1 cellular context compared by ENCODE assay signal in the genomic region with DNA sequence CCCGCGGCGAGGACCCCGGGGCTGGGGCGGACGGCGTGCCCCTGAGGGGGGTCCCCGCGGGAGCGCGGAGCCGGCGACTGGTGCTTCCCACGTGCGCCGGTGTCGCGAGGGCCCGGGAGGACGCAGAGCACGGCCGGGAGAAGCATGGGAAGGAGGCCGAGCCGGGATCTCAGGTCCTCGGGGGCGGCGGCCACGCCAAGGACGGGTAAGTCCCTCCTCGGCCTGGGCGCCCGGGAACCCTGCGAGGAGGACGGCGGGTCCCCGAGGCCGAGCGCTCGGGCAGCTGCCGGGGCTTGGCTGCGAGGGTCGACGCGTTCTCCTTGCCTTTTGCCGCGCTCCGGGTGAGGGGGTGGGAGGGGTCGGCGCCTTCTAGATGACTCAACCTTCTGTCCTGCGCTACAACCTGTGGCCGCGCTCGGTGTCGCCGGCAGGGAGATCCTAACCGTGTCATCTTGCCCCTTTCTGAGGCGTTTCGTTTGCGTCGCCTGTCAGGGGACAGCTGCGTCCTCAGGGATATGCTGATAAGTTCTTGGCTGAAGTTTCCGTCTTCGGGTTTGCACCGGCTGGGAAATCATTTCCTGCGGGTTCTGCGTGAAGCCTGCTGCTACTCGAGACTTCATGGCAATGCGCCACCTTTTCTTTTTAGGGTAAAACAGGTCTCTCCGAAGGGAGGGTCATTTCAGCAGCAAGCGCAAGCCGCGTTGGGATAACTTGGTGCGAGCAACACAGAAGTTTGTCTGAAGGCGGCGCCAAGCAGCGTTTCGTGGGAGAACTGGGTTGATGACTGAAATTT.
TF ChIP-seq lines count a peak whose summit lies in the region.

No MANE protein-coding gene starts in this region.

TF ChIP-seq in HepG2, 621 proteins besides CTCF, POLR2A, EP300 and RAD21 (continued from another document and continues in another):
- TF ChIP-seq UBTF (CRISPR knock-in tag; IDR thresholded peaks at IDR 0.05) (peak; percentile 63; the same call in 1 of the 2 replicates), DNMT3B (CRISPR knock-in tag; conservative IDR thresholded peaks at IDR 0.05) (0 out of 2 replicates have a peak, but pooled peaks have one; percentile 53), MTA3 (CRISPR knock-in tag; IDR thresholded peaks at IDR 0.05) (no peak), NR2F2 (IDR thresholded peaks at IDR 0.05; ENCODE audit: borderline replicate concordance, low read depth) (no peak), CBX5 (CRISPR knock-in tag; IDR thresholded peaks at IDR 0.05; ENCODE audit: borderline replicate concordance) (no peak), ZBTB21 (CRISPR knock-in tag; IDR thresholded peaks at IDR 0.05) (no peak), ZFP82 (CRISPR knock-in tag; IDR thresholded peaks at IDR 0.05; ENCODE audit: borderline replicate concordance) (0 out of 2 replicates have a peak, but pooled peaks have one; percentile 48), EZH2 (conservative IDR thresholded peaks at IDR 0.05; ENCODE audit: low read depth, low read length) (no peak), ZNF782 (CRISPR knock-in tag; IDR thresholded peaks at IDR 0.05; ENCODE audit: borderline replicate concordance) (no peak), HNRNPUL1 (IDR thresholded peaks at IDR 0.05; ENCODE audit: low read depth, low read length) (no peak), ZSCAN12 (CRISPR knock-in tag; IDR thresholded peaks at IDR 0.05) (0 out of 2 replicates have a peak, but pooled peaks have one; percentile 22), HNRNPL (IDR thresholded peaks at IDR 0.05; ENCODE audit: low read depth, low read length) (no peak), HES4 (CRISPR knock-in tag; IDR thresholded peaks at IDR 0.05; ENCODE audit: borderline replicate concordance) (no peak), MATR3 (CRISPR knock-in tag; IDR thresholded peaks at IDR 0.05) (no peak), PAF1 (CRISPR knock-in tag; IDR thresholded peaks at IDR 0.05) (no peak), SMC3 (IDR thresholded peaks at IDR 0.05; ENCODE audit: low read length) (peak; percentile 17; the same call in 1 of the 2 replicates), PATZ1 (CRISPR knock-in tag; IDR thresholded peaks at IDR 0.05) (no peak), FOXK1 (CRISPR knock-in tag; IDR thresholded peaks at IDR 0.05; ENCODE audit: borderline replicate concordance, low read depth) (no peak), ZBTB8A (CRISPR knock-in tag; IDR thresholded peaks at IDR 0.05; ENCODE audit: borderline replicate concordance, low read depth) (0 out of 2 replicates have a peak, but pooled peaks have one; percentile 25), ZNF512B (CRISPR knock-in tag; IDR thresholded peaks at IDR 0.05; ENCODE audit: borderline replicate concordance) (no peak), ZNF629 (CRISPR knock-in tag; conservative IDR thresholded peaks at IDR 0.05) (no peak), TARDBP (CRISPR knock-in tag; IDR thresholded peaks at IDR 0.05) (no peak), KLF12 (CRISPR knock-in tag; IDR thresholded peaks at IDR 0.05; ENCODE audit: borderline replicate concordance) (no peak), ZNF567 (CRISPR knock-in tag; IDR thresholded peaks at IDR 0.05; ENCODE audit: borderline replicate concordance) (0 out of 2 replicates have a peak, but pooled peaks have one; percentile 4), ZBTB33 (CRISPR knock-in tag; IDR thresholded peaks at IDR 0.05) (no peak), ZNF235 (CRISPR knock-in tag; IDR thresholded peaks at IDR 0.05; ENCODE audit: borderline replicate concordance) (no peak), RFX5 (IDR thresholded peaks at IDR 0.05; ENCODE audit: low read depth, low read length) (no peak)
- TF ChIP-seq, protein P1, sequence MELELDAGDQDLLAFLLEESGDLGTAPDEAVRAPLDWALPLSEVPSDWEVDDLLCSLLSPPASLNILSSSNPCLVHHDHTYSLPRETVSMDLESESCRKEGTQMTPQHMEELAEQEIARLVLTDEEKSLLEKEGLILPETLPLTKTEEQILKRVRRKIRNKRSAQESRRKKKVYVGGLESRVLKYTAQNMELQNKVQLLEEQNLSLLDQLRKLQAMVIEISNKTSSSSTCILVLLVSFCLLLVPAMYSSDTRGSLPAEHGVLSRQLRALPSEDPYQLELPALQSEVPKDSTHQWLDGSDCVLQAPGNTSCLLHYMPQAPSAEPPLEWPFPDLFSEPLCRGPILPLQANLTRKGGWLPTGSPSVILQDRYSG (CRISPR knock-in tag; IDR thresholded peaks at IDR 0.05), result no peak
- TF ChIP-seq, protein P2, sequence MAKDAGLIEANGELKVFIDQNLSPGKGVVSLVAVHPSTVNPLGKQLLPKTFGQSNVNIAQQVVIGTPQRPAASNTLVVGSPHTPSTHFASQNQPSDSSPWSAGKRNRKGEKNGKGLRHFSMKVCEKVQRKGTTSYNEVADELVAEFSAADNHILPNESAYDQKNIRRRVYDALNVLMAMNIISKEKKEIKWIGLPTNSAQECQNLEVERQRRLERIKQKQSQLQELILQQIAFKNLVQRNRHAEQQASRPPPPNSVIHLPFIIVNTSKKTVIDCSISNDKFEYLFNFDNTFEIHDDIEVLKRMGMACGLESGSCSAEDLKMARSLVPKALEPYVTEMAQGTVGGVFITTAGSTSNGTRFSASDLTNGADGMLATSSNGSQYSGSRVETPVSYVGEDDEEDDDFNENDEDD (CRISPR knock-in tag; IDR thresholded peaks at IDR 0.05; ENCODE audit: borderline replicate concordance), result no peak; the same call in 1 of the 2 replicates
- TF ChIP-seq, protein P3, sequence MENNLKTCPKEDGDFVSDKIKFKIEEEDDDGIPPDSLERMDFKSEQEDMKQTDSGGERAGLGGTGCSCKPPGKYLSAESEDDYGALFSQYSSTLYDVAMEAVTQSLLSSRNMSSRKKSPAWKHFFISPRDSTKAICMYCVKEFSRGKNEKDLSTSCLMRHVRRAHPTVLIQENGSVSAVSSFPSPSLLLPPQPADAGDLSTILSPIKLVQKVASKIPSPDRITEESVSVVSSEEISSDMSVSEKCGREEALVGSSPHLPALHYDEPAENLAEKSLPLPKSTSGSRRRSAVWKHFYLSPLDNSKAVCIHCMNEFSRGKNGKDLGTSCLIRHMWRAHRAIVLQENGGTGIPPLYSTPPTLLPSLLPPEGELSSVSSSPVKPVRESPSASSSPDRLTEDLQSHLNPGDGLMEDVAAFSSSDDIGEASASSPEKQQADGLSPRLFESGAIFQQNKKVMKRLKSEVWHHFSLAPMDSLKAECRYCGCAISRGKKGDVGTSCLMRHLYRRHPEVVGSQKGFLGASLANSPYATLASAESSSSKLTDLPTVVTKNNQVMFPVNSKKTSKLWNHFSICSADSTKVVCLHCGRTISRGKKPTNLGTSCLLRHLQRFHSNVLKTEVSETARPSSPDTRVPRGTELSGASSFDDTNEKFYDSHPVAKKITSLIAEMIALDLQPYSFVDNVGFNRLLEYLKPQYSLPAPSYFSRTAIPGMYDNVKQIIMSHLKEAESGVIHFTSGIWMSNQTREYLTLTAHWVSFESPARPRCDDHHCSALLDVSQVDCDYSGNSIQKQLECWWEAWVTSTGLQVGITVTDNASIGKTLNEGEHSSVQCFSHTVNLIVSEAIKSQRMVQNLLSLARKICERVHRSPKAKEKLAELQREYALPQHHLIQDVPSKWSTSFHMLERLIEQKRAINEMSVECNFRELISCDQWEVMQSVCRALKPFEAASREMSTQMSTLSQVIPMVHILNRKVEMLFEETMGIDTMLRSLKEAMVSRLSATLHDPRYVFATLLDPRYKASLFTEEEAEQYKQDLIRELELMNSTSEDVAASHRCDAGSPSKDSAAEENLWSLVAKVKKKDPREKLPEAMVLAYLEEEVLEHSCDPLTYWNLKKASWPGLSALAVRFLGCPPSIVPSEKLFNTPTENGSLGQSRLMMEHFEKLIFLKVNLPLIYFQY (CRISPR knock-in tag; IDR thresholded peaks at IDR 0.05; ENCODE audit: borderline replicate concordance), result no peak
